Comparison of ENCODE assay signal across 23 cellular contexts in genomic region chr2:208556954-208557601, GRCh38.
DNase-seq lines count a peak whose midpoint lies in the region; ATAC-seq, FAIRE-seq and TF ChIP-seq lines count a peak whose summit lies in the region.
"Had no signal": no experiment of that assay in that cellular context is flagged by ENCODE, and none has a peak within 500 bp of the region (broad histone marks: within the 10 kb centered on the region; RNA-seq: fewer than 3 reads in every experiment).

No MANE protein-coding gene starts in this region.

- H3K4me3 Mint-ChIP-seq in activated T-helper 17 cell treated with anti-CD3 and anti-CD28 coated beads, Interleukin-2, amount 50 U/mL, for 72 hours: no peak overlapping the region
- no peak overlapping the region for H3K4me3 Mint-ChIP-seq in natural killer cell treated with Interleukin-12 subunit alpha and Interleukin-12 subunit beta and Interleukin-15 and Interleukin-18, amount 100 ng/mL, for 72 hours
- H3K4me3 Mint-ChIP-seq: activated naive CD8-positive, alpha-beta T cell treated with anti-CD3 and anti-CD28 coated beads, Interleukin-2, amount 50 U/mL, for 24 hours; neural progenitor cell; T-cell had no signal

- no peaks in the 10 kb centered on the region for H3K27me3 Mint-ChIP-seq in activated T-helper 17 cell treated with anti-CD3 and anti-CD28 coated beads, Interleukin-2, amount 50 U/mL, for 72 hours
- H3K27me3 Mint-ChIP-seq in natural killer cell treated with Interleukin-12 subunit alpha and Interleukin-12 subunit beta and Interleukin-15 and Interleukin-18, amount 100 ng/mL, for 72 hours: no peaks in the 10 kb centered on the region
- H3K27me3 Mint-ChIP-seq: activated naive CD8-positive, alpha-beta T cell treated with anti-CD3 and anti-CD28 coated beads, Interleukin-2, amount 50 U/mL, for 24 hours; progenitor cell of endocrine pancreas; T-cell had no signal

- FAIRE-seq in bronchial epithelial cell (lab: Jason Lieb, UNC): no peak
- FAIRE-seq: endometrium, H1 had no signal

- no peak for TF ChIP-seq CTCF in bronchial epithelial cell (IDR thresholded peaks at IDR 0.05; ENCODE audit: insufficient read depth, low read length, severe bottlenecking)

- no peaks in the 10 kb centered on the region for H3K36me3 Mint-ChIP-seq in activated T-helper 17 cell treated with anti-CD3 and anti-CD28 coated beads, Interleukin-2, amount 50 U/mL, for 72 hours (ENCODE audit: low read depth)
- H3K36me3 Mint-ChIP-seq in natural killer cell treated with Interleukin-12 subunit alpha and Interleukin-12 subunit beta and Interleukin-15 and Interleukin-18, amount 100 ng/mL, for 72 hours: no peaks in the 10 kb centered on the region
- H3K36me3 Mint-ChIP-seq: neural progenitor cell, T-cell had no signal

- peaks cover 11% of the 10 kb centered on the region for H3K9me3 Mint-ChIP-seq in activated T-helper 17 cell treated with anti-CD3 and anti-CD28 coated beads, Interleukin-2, amount 50 U/mL, for 72 hours
- no peaks in the 10 kb centered on the region for H3K9me3 Mint-ChIP-seq in natural killer cell treated with Interleukin-12 subunit alpha and Interleukin-12 subunit beta and Interleukin-15 and Interleukin-18, amount 100 ng/mL, for 72 hours
- H3K9me3 Mint-ChIP-seq: activated naive CD8-positive, alpha-beta T cell treated with anti-CD3 and anti-CD28 coated beads, Interleukin-2, amount 50 U/mL, for 24 hours had no signal

- no peak overlapping the region for H3K27ac Mint-ChIP-seq in activated T-helper 17 cell treated with anti-CD3 and anti-CD28 coated beads, Interleukin-2, amount 50 U/mL, for 72 hours
- no peak overlapping the region for H3K27ac Mint-ChIP-seq in natural killer cell treated with Interleukin-12 subunit alpha and Interleukin-12 subunit beta and Interleukin-15 and Interleukin-18, amount 100 ng/mL, for 72 hours
- H3K27ac Mint-ChIP-seq: activated naive CD8-positive, alpha-beta T cell treated with anti-CD3 and anti-CD28 coated beads, Interleukin-2, amount 50 U/mL, for 24 hours; neural progenitor cell; progenitor cell of endocrine pancreas; T-cell had no signal

- H3K4me3 ChIP-seq in bronchial epithelial cell (ENCODE audit: low read depth, low read length): no peak overlapping the region
- H3K4me3 ChIP-seq: breast epithelium, coronary artery, mucosa of descending colon, neural progenitor cell had no signal

- H3K4me1 Mint-ChIP-seq in activated T-helper 17 cell treated with anti-CD3 and anti-CD28 coated beads, Interleukin-2, amount 50 U/mL, for 72 hours: no peaks in the 10 kb centered on the region
- no peaks in the 10 kb centered on the region for H3K4me1 Mint-ChIP-seq in natural killer cell treated with Interleukin-12 subunit alpha and Interleukin-12 subunit beta and Interleukin-15 and Interleukin-18, amount 100 ng/mL, for 72 hours (ENCODE audit: low read depth in 2 of 2)
- H3K4me1 Mint-ChIP-seq: activated naive CD8-positive, alpha-beta T cell treated with anti-CD3 and anti-CD28 coated beads, Interleukin-2, amount 50 U/mL, for 24 hours; neural progenitor cell; T-cell had no signal

- DNase-seq in DMS153 (lab: John Stamatoyannopoulos, UW) (peak; percentile 54), NCI-H1694 treated with DMSO at 0.1 percent for 48 hours (lab: John Stamatoyannopoulos, UW) (peak; percentile 57), OCI-M1 (lab: John Stamatoyannopoulos, UW) (peak; percentile 84), bronchial epithelial cell (ENCODE audit: low read depth) (peak; percentile 17), NCI-H510A (lab: John Stamatoyannopoulos, UW) (no peak)
- DNase-seq in natural killer cell treated with Interleukin-12 subunit alpha and Interleukin-12 subunit beta and Interleukin-15 and Interleukin-18, amount 100 ng/mL, for 72 hours (ENCODE audit: low spot score): no peak
- DNase-seq: activated CD4-positive, alpha-beta T cell treated with anti-CD3 and anti-CD28 coated beads, Interleukin-2, amount 50 U/mL, for 1 hour; activated CD8-positive, alpha-beta memory T cell treated with anti-CD3 and anti-CD28 coated beads, Interleukin-2, amount 50 U/mL, for 4 hours; activated naive CD8-positive, alpha-beta T cell treated with anti-CD3 and anti-CD28 coated beads, Interleukin-2, amount 50 U/mL, for 24 hours; head of caudate nucleus; left ventricle myocardium superior; mucosa of descending colon; stimulated activated CD4-positive, alpha-beta T cell treated with anti-CD3 and anti-CD28 coated beads, Interleukin-2, amount 100 ng/mL, for 24 hours; stimulated activated naive CD4-positive, alpha-beta T cell; T-cell had no signal

- no peaks in the 10 kb centered on the region for H3K36me3 ChIP-seq in bronchial epithelial cell (ENCODE audit: control insufficient read depth, insufficient read depth, low read length)
- H3K36me3 ChIP-seq: neural progenitor cell had no signal

- no peaks in the 10 kb centered on the region for H3K27me3 ChIP-seq in bronchial epithelial cell (ENCODE audit: control insufficient read depth, insufficient read depth, low read length)
- H3K27me3 ChIP-seq: breast epithelium, neural progenitor cell had no signal

- ATAC-seq in activated T-helper 17 cell treated with anti-CD3 and anti-CD28 coated beads, Interleukin-2, amount 50 U/mL, for 72 hours (replicated peaks): no peak
- no peak for ATAC-seq in natural killer cell treated with Interleukin-12 subunit alpha and Interleukin-12 subunit beta and Interleukin-15 and Interleukin-18, amount 100 ng/mL, for 72 hours
- ATAC-seq in GM18867 (IDR thresholded peaks at IDR 0.05; ENCODE audit: unreplicated experiment): no peak
- ATAC-seq: activated naive CD8-positive, alpha-beta T cell treated with anti-CD3 and anti-CD28 coated beads, Interleukin-2, amount 50 U/mL, for 24 hours; left ventricle myocardium superior; mucosa of descending colon; T-cell had no signal

Comparison
In these comparisons a context has a peak if more than half of its experiments do, and no peak if none do; other contexts are left out.
1. DNase-seq: peak in DMS153 (single experiment), NCI-H1694 treated with DMSO at 0.1 percent for 48 hours (single experiment), OCI-M1 (single experiment) and bronchial epithelial cell (single experiment); none in NCI-H510A (single experiment) and natural killer cell treated with Interleukin-12 subunit alpha and Interleukin-12 subunit beta and Interleukin-15 and Interleukin-18, amount 100 ng/mL, for 72 hours (single experiment).